Comparison of ENCODE assay signal across 10 cellular contexts in the genomic region with DNA sequence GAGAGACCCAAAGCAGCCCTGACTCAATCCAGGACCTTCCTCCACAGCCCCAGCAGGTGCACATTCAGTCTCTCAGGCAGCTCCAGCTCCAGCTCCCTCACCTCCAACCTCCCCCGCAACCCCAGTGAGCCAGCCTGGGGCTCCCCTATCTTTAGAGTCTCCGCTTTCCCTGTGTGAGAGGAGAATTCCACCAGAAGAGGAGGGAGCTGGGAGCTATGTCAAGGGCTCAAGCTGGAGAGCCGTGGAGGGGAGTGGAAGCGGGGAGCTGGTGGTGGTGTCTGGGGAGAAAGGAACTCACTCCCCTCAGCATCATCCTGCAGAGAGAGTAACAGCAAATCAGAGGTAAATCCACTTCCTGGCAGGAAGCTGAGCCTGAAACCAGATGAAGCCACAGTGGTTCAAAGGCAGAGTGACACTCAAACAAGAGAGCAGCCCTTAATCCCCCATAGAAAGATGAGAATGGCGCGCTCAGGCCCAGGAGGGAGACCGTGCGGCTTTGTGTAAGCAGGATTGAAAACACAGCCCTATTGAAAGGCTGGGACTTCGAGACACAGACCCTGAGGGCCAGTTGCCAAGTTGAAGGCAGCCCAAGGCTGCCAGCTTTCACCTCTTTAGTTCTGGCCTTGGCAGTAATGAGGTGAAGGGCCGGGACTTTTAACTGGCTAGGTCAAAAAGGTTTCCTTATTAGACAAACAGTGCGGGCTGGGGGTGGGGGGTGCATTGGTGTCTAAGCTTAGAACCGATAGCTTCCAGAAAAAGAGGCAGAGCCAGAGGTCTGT. TPM values are rescaled to one million over a fixed set of nuclear protein-coding genes. Genes with fewer than 3 reads are reported as not detected.
DNase-seq lines count a peak whose midpoint lies in the region; ATAC-seq and TF ChIP-seq lines count a peak whose summit lies in the region.
"Had no signal": no experiment of that assay in that cellular context is flagged by ENCODE, and none has a peak within 500 bp of the region (broad histone marks: within the 10 kb centered on the region; RNA-seq: fewer than 3 reads in every experiment).

No MANE protein-coding gene starts in this region.

- peak; percentile 97 for DNase-seq in NCI-H2029 treated with DMSO at 0.1 percent for 48 hours (lab: John Stamatoyannopoulos, UW)
- no peak for DNase-seq in activated T-cell treated with anti-CD3 and anti-CD28 coated beads, Interleukin-2, amount 50 U/mL, for 4 hours
- peak in 8 of 10 donors; percentile 18 to 71 (median 42) for DNase-seq in naive thymus-derived CD8-positive, alpha-beta T cell
- no peak for DNase-seq in foreskin melanocyte
- DNase-seq in esophagus muscularis mucosa (ENCODE audit: extremely low spot score) = no peak
- no peak for DNase-seq in COLO668 (lab: John Stamatoyannopoulos, UW; ENCODE audit: unreplicated experiment)
- DNase-seq: NCI-H748 treated with DMSO at 0.1 percent for 48 hours, psoas muscle had no signal

- no peaks in the 10 kb centered on the region for H3K36me3 Mint-ChIP-seq in activated T-cell treated with anti-CD3 and anti-CD28 coated beads, Interleukin-2, amount 50 U/mL, for 4 hours (ENCODE audit: insufficient read depth)
- no peaks in the 10 kb centered on the region for H3K36me3 Mint-ChIP-seq in naive thymus-derived CD8-positive, alpha-beta T cell

- H3K27me3 ChIP-seq in esophagus muscularis mucosa = no peaks in the 10 kb centered on the region

- H3K9me3 Mint-ChIP-seq in activated T-cell treated with anti-CD3 and anti-CD28 coated beads, Interleukin-2, amount 50 U/mL, for 4 hours = no peaks in the 10 kb centered on the region
- no peaks in the 10 kb centered on the region for H3K9me3 Mint-ChIP-seq in naive thymus-derived CD8-positive, alpha-beta T cell

- POLR2A ChIA-PET in naive thymus-derived CD8-positive, alpha-beta T cell (lab: Charles Lee) = interaction anchor here (0.6 to 2.2 kb wide), 5 partner anchors 10 to 263 kb away, joined by 3 to 7 read pairs (median 3); a partner anchor contains a TSS

- peaks cover 0 to 29% (median 24%) of the 10 kb centered on the region in 4 donors for H3K4me1 ChIP-seq in esophagus muscularis mucosa

- TF ChIP-seq POLR2A in esophagus muscularis mucosa (IDR thresholded peaks at IDR 0.05; ENCODE audit: low read depth) = no peak

- ATAC-seq in GM19452 (IDR thresholded peaks at IDR 0.05; ENCODE audit: unreplicated experiment) = peak; percentile 61
- peak; percentile 79 to 88 for ATAC-seq in activated T-cell treated with anti-CD3 and anti-CD28 coated beads, Interleukin-2, amount 50 U/mL, for 4 hours
- peak; percentile 97 for ATAC-seq in naive thymus-derived CD8-positive, alpha-beta T cell
- no peak for ATAC-seq in GM18517 (IDR thresholded peaks at IDR 0.05; ENCODE audit: unreplicated experiment)
- ATAC-seq: psoas muscle had no signal

- intact Hi-C loops in esophagus muscularis mucosa (cut with DNase I) = no loop called here

- no peaks in the 10 kb centered on the region for H3K36me3 ChIP-seq in esophagus muscularis mucosa

- no peaks in the 10 kb centered on the region for H3K9me3 ChIP-seq in esophagus muscularis mucosa
- H3K9me3 ChIP-seq: psoas muscle had no signal

- no peak for TF ChIP-seq EP300 in esophagus muscularis mucosa (IDR thresholded peaks at IDR 0.05)

- H3K27ac ChIP-seq in esophagus muscularis mucosa (replicated peaks in 1 of 4) = no peak overlapping the region
- H3K27ac ChIP-seq: psoas muscle had no signal

- TF ChIP-seq CTCF in esophagus muscularis mucosa (IDR thresholded peaks at IDR 0.05) = no peak

- peak overlapping the region; percentile 32 for H3K4me3 Mint-ChIP-seq in activated T-cell treated with anti-CD3 and anti-CD28 coated beads, Interleukin-2, amount 50 U/mL, for 4 hours
- peak overlapping the region; percentile 46 to 89 (median 80) for H3K4me3 Mint-ChIP-seq in naive thymus-derived CD8-positive, alpha-beta T cell

- peaks cover 21% of the 10 kb centered on the region for H3K4me1 Mint-ChIP-seq in activated T-cell treated with anti-CD3 and anti-CD28 coated beads, Interleukin-2, amount 50 U/mL, for 4 hours (ENCODE audit: low read depth)
- peaks cover 15 to 31% (median 25%) of the 10 kb centered on the region in 4 donors for H3K4me1 Mint-ChIP-seq in naive thymus-derived CD8-positive, alpha-beta T cell

- WGBS in esophagus muscularis mucosa = 85% methylated on average over 12 of the region's 12 CpGs

- H3K27ac Mint-ChIP-seq in naive thymus-derived CD8-positive, alpha-beta T cell = peak overlapping the region; percentile 76 to 95 (median 89)

- H3K4me3 ChIP-seq in esophagus muscularis mucosa = no peak overlapping the region
- H3K4me3 ChIP-seq: psoas muscle had no signal

- no peaks in the 10 kb centered on the region for H3K27me3 Mint-ChIP-seq in activated T-cell treated with anti-CD3 and anti-CD28 coated beads, Interleukin-2, amount 50 U/mL, for 4 hours (ENCODE audit: low read depth)
- H3K27me3 Mint-ChIP-seq in naive thymus-derived CD8-positive, alpha-beta T cell = peaks cover 0 to 2% (median 0%) of the 10 kb centered on the region in 5 donors

RNA-seq across cellular contexts. Expression of a gene that starts 21.4 kb away (rescaled TPM):
- 1 to 10 TPM; 3.3 to 5.1 (median 3.9) TPM for total RNA-seq in activated T-cell treated with anti-CD3 and anti-CD28 coated beads, Interleukin-2, amount 50 U/mL, for 4 hours
- total RNA-seq in naive thymus-derived CD8-positive, alpha-beta T cell = 1 to 10 TPM; 2.1 to 2.8 TPM
- polyA plus RNA-seq in naive thymus-derived CD8-positive, alpha-beta T cell = under 1 TPM in 2 of 3 donors, not detected in 1; 0.14 to 0.20 TPM
- total RNA-seq in esophagus muscularis mucosa = 10 to 100 TPM; 16.6 to 42.7 (median 28.1) TPM

Comparison
In these comparisons a context has a peak if more than half of its experiments do, and no peak if none do; other contexts are left out.
1. DNase-seq: peak in NCI-H2029 treated with DMSO at 0.1 percent for 48 hours (single experiment) and naive thymus-derived CD8-positive, alpha-beta T cell (8 of 10); none in activated T-cell treated with anti-CD3 and anti-CD28 coated beads, Interleukin-2, amount 50 U/mL, for 4 hours (single experiment), foreskin melanocyte (single experiment), esophagus muscularis mucosa (single experiment) and COLO668 (single experiment).